In the genomic region with DNA sequence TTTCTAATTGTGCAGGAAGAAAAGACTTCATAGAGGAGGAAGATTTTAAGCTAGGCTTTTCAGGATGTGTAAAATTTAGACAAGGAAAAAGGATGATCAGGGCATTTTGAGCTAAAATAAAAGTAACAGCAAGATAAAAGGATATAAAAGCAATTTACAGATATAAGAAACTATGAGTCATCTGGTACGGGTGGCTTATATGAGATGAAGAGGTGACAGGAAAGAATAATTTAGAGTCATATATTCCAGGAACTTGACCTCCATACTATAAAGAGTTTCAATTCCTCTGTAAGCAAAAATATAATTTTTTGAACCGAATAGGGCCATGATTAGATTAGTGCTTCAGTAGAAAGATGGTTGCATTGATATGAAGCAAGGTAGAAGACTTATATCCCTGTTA, we compare ENCODE assay signal across 23 cellular contexts.
"Had no signal": no experiment of that assay in that cellular context is flagged by ENCODE, and none has a peak within 500 bp of the region (broad histone marks: within the 10 kb centered on the region; RNA-seq: fewer than 3 reads in every experiment).

No MANE protein-coding gene starts in this region.

- H3K27me3 Mint-ChIP-seq: activated naive CD4-positive, alpha-beta T cell treated with anti-CD3 and anti-CD28 coated beads, Interleukin-2, amount 10 ng/mL, durations not matched to agents 7 days and 5 days; activated naive CD8-positive, alpha-beta T cell treated with anti-CD3 and anti-CD28 coated beads, Interleukin-2, amount 10 ng/mL, durations not matched to agents 7 days and 5 days had no signal

- H3K36me3 Mint-ChIP-seq: activated naive CD4-positive, alpha-beta T cell treated with anti-CD3 and anti-CD28 coated beads, Interleukin-2, amount 10 ng/mL, durations not matched to agents 7 days and 5 days; activated naive CD8-positive, alpha-beta T cell treated with anti-CD3 and anti-CD28 coated beads, Interleukin-2, amount 10 ng/mL, durations not matched to agents 7 days and 5 days had no signal

- H3K27ac Mint-ChIP-seq: activated naive CD4-positive, alpha-beta T cell treated with anti-CD3 and anti-CD28 coated beads, Interleukin-2, amount 10 ng/mL, durations not matched to agents 7 days and 5 days; activated naive CD8-positive, alpha-beta T cell treated with anti-CD3 and anti-CD28 coated beads, Interleukin-2, amount 10 ng/mL, durations not matched to agents 7 days and 5 days; activated T-helper 2 cell treated with anti-CD3 and anti-CD28 coated beads, Interferon-gamma antibody, Interleukin-2, Interleukin-4, amounts not matched to agents 10 μg/mL and 5 μg/mL and 100 μg/mL, durations not matched to agents 14 hours and 24 hours and 36 hours had no signal

- H3K4me3 Mint-ChIP-seq: activated naive CD4-positive, alpha-beta T cell treated with anti-CD3 and anti-CD28 coated beads, Interleukin-2, amount 10 ng/mL, durations not matched to agents 7 days and 5 days; activated naive CD8-positive, alpha-beta T cell treated with anti-CD3 and anti-CD28 coated beads, Interleukin-2, amount 10 ng/mL, durations not matched to agents 7 days and 5 days had no signal

- H3K9me3 Mint-ChIP-seq: activated naive CD4-positive, alpha-beta T cell treated with anti-CD3 and anti-CD28 coated beads, Interleukin-2, amount 10 ng/mL, durations not matched to agents 7 days and 5 days; activated naive CD8-positive, alpha-beta T cell treated with anti-CD3 and anti-CD28 coated beads, Interleukin-2, amount 10 ng/mL, durations not matched to agents 7 days and 5 days; activated T-helper 2 cell treated with anti-CD3 and anti-CD28 coated beads, Interferon-gamma antibody, Interleukin-2, Interleukin-4, amounts not matched to agents 10 μg/mL and 5 μg/mL and 100 μg/mL, durations not matched to agents 14 hours and 24 hours and 36 hours had no signal

- H3K4me3 ChIP-seq: breast epithelium, K562 had no signal

- H3K4me1 Mint-ChIP-seq: activated naive CD4-positive, alpha-beta T cell treated with anti-CD3 and anti-CD28 coated beads, Interleukin-2, amount 10 ng/mL, durations not matched to agents 7 days and 5 days had no signal

- H3K36me3 ChIP-seq: breast epithelium, WERI-Rb-1 had no signal

- H3K4me1 ChIP-seq: breast epithelium had no signal

- H3K9me3 ChIP-seq: breast epithelium had no signal

- ATAC-seq: K562 had no signal

- H3K27ac ChIP-seq: breast epithelium, WERI-Rb-1 had no signal

- DNase-seq: activated CD4-positive, alpha-beta T cell treated with anti-CD3 and anti-CD28 coated beads for 48 hours; activated CD4-positive, alpha-beta T cell treated with anti-CD3 and anti-CD28 coated beads, Interleukin-2, amount 50 U/mL, for 4 hours; activated CD4-positive, CD25-positive, alpha-beta regulatory T cell treated with anti-CD3 and anti-CD28 coated beads, Interleukin-2, amount 50 U/mL, for 72 hours; activated CD8-positive, alpha-beta memory T cell treated with anti-CD3 and anti-CD28 coated beads for 24 hours; activated gamma-delta T cell treated with Interleukin-2 at 50 U/mL for 16 hours; activated naive CD4-positive, alpha-beta T cell treated with anti-CD3 and anti-CD28 coated beads, Interleukin-2, amount 10 ng/mL, durations not matched to agents 7 days and 5 days; activated naive CD8-positive, alpha-beta T cell treated with anti-CD3 and anti-CD28 coated beads, Interleukin-2, amount 10 ng/mL, durations not matched to agents 7 days and 5 days; activated T-cell treated with anti-CD3 and anti-CD28 coated beads, Interleukin-2, amount 50 U/mL, for 48 hours; aorta; caudate nucleus; Karpas-422; MM.1S; NCI-H1417 treated with DMSO at 0.1 percent for 48 hours; NCI-H187; NCI-H2081; NCI-H510A treated with DMSO at 0.1 percent for 48 hours; NCI-H69; SIG-M5; T-helper 1 cell; WERI-Rb-1 had no signal
